Comparison of ENCODE assay signal across 8 cellular contexts in genomic region chr6:83860347-83860731, GRCh38. TPM values are rescaled to one million over a fixed set of nuclear protein-coding genes. Genes with fewer than 3 reads are reported as not detected.
DNase-seq lines count a peak whose midpoint lies in the region; ATAC-seq and TF ChIP-seq lines count a peak whose summit lies in the region.

No MANE protein-coding gene starts in this region.

- no peak for DNase-seq in NT2/D1 (ENCODE audit: low read depth, low spot score)
- DNase-seq in endothelial cell (ENCODE audit: low spot score), result no peak
- no peak for DNase-seq in progenitor cell of endocrine pancreas (ENCODE audit: low spot score, unreplicated experiment)
- no peak for DNase-seq in NCI-H748 treated with DMSO at 0.1 percent for 48 hours (lab: John Stamatoyannopoulos, UW)
- no peak for DNase-seq in left colon
- DNase-seq in amygdala (lab: John Stamatoyannopoulos, UW), result no peak

- H3K27me3 Mint-ChIP-seq in endothelial cell (ENCODE audit: unreplicated experiment), result peaks cover 2% of the 10 kb centered on the region
- H3K27me3 Mint-ChIP-seq in progenitor cell of endocrine pancreas, result peaks cover 11% of the 10 kb centered on the region

- H3K4me1 ChIP-seq in NT2/D1 (ENCODE audit: insufficient read depth, insufficient read length), result no peaks in the 10 kb centered on the region

- H3K27ac Mint-ChIP-seq in endothelial cell (ENCODE audit: unreplicated experiment) (no peak overlapping the region), progenitor cell of endocrine pancreas (peak overlapping the region; percentile 92)

- H3K36me3 ChIP-seq in NT2/D1 (ENCODE audit: insufficient read depth, insufficient read length, low read length), result peaks cover 11% of the 10 kb centered on the region

- intact Hi-C loops in left colon (cut with DNase I, micrococcal nuclease), result no loop called here

- H3K9ac ChIP-seq in NT2/D1 (ENCODE audit: insufficient read length, low read depth), result peak overlapping the region; percentile 91

- no peak for TF ChIP-seq CTCF in endothelial cell (IDR thresholded peaks at IDR 0.05; ENCODE audit: unreplicated experiment)
- TF ChIP-seq CTCF in progenitor cell of endocrine pancreas (IDR thresholded peaks at IDR 0.05; ENCODE audit: unreplicated experiment), result no peak

- H3K4me3 Mint-ChIP-seq in endothelial cell (ENCODE audit: unreplicated experiment), result peak overlapping the region; percentile 100
- peak overlapping the region; percentile 95 for H3K4me3 Mint-ChIP-seq in progenitor cell of endocrine pancreas (ENCODE audit: low read depth)

- H3K4me3 ChIP-seq in NT2/D1 (ENCODE audit: insufficient read length, low read depth), result peak overlapping the region; percentile 80

- H3K9me3 Mint-ChIP-seq in endothelial cell (ENCODE audit: unreplicated experiment) (no peaks in the 10 kb centered on the region), progenitor cell of endocrine pancreas (ENCODE audit: low read depth) (no peaks in the 10 kb centered on the region)

- H3K9me3 ChIP-seq in NT2/D1 (ENCODE audit: insufficient read depth, low read length), result no peaks in the 10 kb centered on the region

- peak; percentile 14 for ATAC-seq in GM18517 (IDR thresholded peaks at IDR 0.05; ENCODE audit: unreplicated experiment)
- ATAC-seq in left colon, result no peak
- no peak for ATAC-seq in GM21576 (IDR thresholded peaks at IDR 0.05; ENCODE audit: unreplicated experiment)

- peaks cover 4% of the 10 kb centered on the region for H3K36me3 Mint-ChIP-seq in endothelial cell (ENCODE audit: low read depth, unreplicated experiment)
- peaks cover 2% of the 10 kb centered on the region for H3K36me3 Mint-ChIP-seq in progenitor cell of endocrine pancreas (ENCODE audit: insufficient read depth)

- H3K4me1 Mint-ChIP-seq in endothelial cell (ENCODE audit: unreplicated experiment), result peaks cover 5% of the 10 kb centered on the region
- peaks cover 23% of the 10 kb centered on the region for H3K4me1 Mint-ChIP-seq in progenitor cell of endocrine pancreas (ENCODE audit: low read depth)

- peaks cover 4% of the 10 kb centered on the region for H3K27me3 ChIP-seq in NT2/D1 (ENCODE audit: insufficient read depth, insufficient read length)

RNA-seq across cellular contexts. Expression of gene CYB5R4, which starts 0.8 kb away (rescaled TPM):
- 13.0 TPM for total RNA-seq in endothelial cell (ENCODE audit: unreplicated experiment)
- 17.8 and 23.6 TPM in 2 replicates for total RNA-seq in progenitor cell of endocrine pancreas
- 10 to 100 TPM; 30.5 to 31.9 TPM for total RNA-seq in left colon

RNA-seq across cellular contexts. Expression of gene RIPPLY2, which starts 7.2 kb away (rescaled TPM):
- total RNA-seq in endothelial cell (ENCODE audit: unreplicated experiment) (not detected), progenitor cell of endocrine pancreas (not detected in 2 replicates), left colon (under 1 TPM in 1 of 2 donors, not detected in 1; 0.22 TPM)
